In the genomic region with DNA sequence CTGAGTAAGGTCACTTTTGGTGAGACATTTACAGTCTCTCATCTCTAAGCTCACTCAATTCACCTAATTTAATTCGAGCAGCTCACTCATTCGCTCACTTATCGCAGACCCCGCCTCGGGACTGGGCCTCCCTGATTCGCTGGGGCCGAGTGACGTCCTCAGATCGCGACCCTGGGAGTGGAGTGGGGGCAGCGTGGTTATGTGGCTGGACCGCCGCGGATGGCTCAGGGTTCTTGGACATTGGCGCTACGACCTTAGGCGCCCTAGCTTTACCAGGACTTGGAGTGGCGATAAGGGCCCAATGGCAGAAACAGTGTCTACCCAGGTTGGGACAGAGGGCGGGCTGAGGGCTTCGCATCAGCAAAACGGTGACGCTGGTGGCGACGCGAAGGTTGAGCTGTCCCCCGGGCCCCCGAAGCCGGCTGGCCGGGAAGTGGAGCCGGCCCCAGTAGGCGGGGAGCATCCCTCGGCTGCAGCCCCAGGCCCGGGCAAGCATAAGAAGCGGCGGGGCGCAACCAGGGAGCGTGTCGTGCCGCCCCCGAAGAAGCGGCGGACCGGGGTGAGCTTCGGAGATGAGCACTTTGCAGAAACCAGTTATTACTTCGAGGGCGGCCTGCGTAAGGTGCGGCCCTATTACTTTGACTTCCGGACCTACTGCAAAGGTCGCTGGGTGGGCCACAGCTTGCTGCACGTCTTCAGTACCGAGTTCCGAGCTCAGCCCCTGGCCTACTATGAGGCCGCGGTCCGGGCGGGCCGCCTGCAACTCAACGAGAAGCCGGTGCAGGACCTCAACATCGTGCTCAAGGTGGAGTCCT, we compare ENCODE assay signal across 8 cellular contexts. TPM values are rescaled to one million over a fixed set of nuclear protein-coding genes. Genes with fewer than 3 reads are reported as not detected.
DNase-seq lines count a peak whose midpoint lies in the region; ATAC-seq and TF ChIP-seq lines count a peak whose summit lies in the region.

RPUSD2 (plus strand) TSS at position 161 of the 815 bp plus-strand sequence; CDS start at position 200, 39 bp downstream.

- TF ChIP-seq POLR2A in adrenal gland (IDR thresholded peaks at IDR 0.05): peak; percentile 49 to 75
- peak in 2 of 4 donors; percentile 85 to 90 for TF ChIP-seq POLR2A in upper lobe of left lung (IDR thresholded peaks at IDR 0.05)

- WGBS in adrenal gland, 4 donors: 0% methylated on average over 25 to 61 of the region's 61 CpGs
- 0 to 1% methylated on average over 61 of the region's 61 CpGs for WGBS in heart right ventricle, 2 donors
- WGBS in upper lobe of left lung, 2 donors: 0 to 1% methylated on average over 12 to 38 of the region's 61 CpGs

- no peak for TF ChIP-seq EP300 in upper lobe of left lung (IDR thresholded peaks at IDR 0.05)

- peak within 1 kb of the TSS; percentile 63 to 87 (median 71) for H3K27ac ChIP-seq in adrenal gland
- H3K27ac ChIP-seq in heart right ventricle: peak within 1 kb of the TSS; percentile 30 to 84 (median 80)
- H3K27ac ChIP-seq in upper lobe of left lung: peak within 1 kb of the TSS; percentile 68 to 79 (median 78)

- no peak for TF ChIP-seq CTCF in adrenal gland (IDR thresholded peaks at IDR 0.05)
- TF ChIP-seq CTCF in heart right ventricle (IDR thresholded peaks at IDR 0.05): no peak
- TF ChIP-seq CTCF in upper lobe of left lung (IDR thresholded peaks at IDR 0.05): no peak

- DNase-seq in GF-D8 (lab: John Stamatoyannopoulos, UW): peak; percentile 26
- peak; percentile 78 for DNase-seq in NCI-H1694 treated with DMSO at 0.1 percent for 48 hours (lab: John Stamatoyannopoulos, UW)
- peak; percentile 92 to 98 (median 95) for DNase-seq in adrenal gland
- DNase-seq in heart right ventricle: peak; percentile 92 to 95
- DNase-seq in posterior vena cava (ENCODE audit: low spot score): peak; percentile 98
- DNase-seq in upper lobe of left lung: peak; percentile 94 to 96

- H3K27me3 ChIP-seq in adrenal gland (no peaks in the 10 kb centered on the region), heart right ventricle (no peaks in the 10 kb centered on the region), upper lobe of left lung (peaks cover 0 to 4% (median 0%) of the 10 kb centered on the region in 4 donors)

- H3K4me3 ChIP-seq in adrenal gland: peak within 1 kb of the TSS; percentile 20 to 87 (median 78)
- peak within 1 kb of the TSS; percentile 69 to 91 (median 79) for H3K4me3 ChIP-seq in heart right ventricle
- H3K4me3 ChIP-seq in upper lobe of left lung: peak within 1 kb of the TSS; percentile 77 to 99 (median 90)

- H3K36me3 ChIP-seq in adrenal gland (replicated peaks in 1 of 2) (peaks cover 0 to 19% of the 10 kb centered on the region in 2 donors), heart right ventricle (peaks cover 0 to 31% (median 23%) of the 10 kb centered on the region in 9 donors), upper lobe of left lung (peaks cover 0 to 24% (median 13%) of the 10 kb centered on the region in 4 donors)

- peaks cover 14 to 22% of the 10 kb centered on the region in 2 donors for H3K4me1 ChIP-seq in adrenal gland (replicated peaks in 1 of 2)
- peaks cover 2 to 28% (median 18%) of the 10 kb centered on the region in 9 donors for H3K4me1 ChIP-seq in heart right ventricle
- H3K4me1 ChIP-seq in upper lobe of left lung: peaks cover 15 to 22% (median 19%) of the 10 kb centered on the region in 4 donors

- intact Hi-C loops in T-helper 1 cell treated with Interleukin-12 subunit alpha and Interleukin-12 subunit beta and Interleukin-4 antibody, amounts not matched to agents 30 ng/mL and 1 ng/mL, for 36 hours (cut with micrococcal nuclease): loop anchor here (1.0 to 5.0 kb wide), 12 partner anchors 20 to 1978 kb away; partner anchors contain the start of genes BAHD1, DISP2, HAUS2 and KNL1
- intact Hi-C loops in adrenal gland (cut with DNase I): no loop called here
- intact Hi-C loops in heart right ventricle (cut with DNase I): loop anchor here in 1 of 10 donors (10.0 kb wide), 1 partner anchor 105 kb away; no protein-coding TSS in a partner anchor
- intact Hi-C loops in posterior vena cava (cut with DNase I): no loop called here

- ATAC-seq in HG02642 (IDR thresholded peaks at IDR 0.05; ENCODE audit: poor library complexity, unreplicated experiment): peak; percentile 54
- peak; percentile 72 to 87 (median 83) for ATAC-seq in heart right ventricle
- ATAC-seq in upper lobe of left lung (ENCODE audit: low FRiP score in 2 of 2): peak; percentile 88 to 92

- H3K9me3 ChIP-seq in adrenal gland (replicated peaks in 1 of 3): no peaks in the 10 kb centered on the region
- H3K9me3 ChIP-seq in heart right ventricle: no peaks in the 10 kb centered on the region
- no peaks in the 10 kb centered on the region for H3K9me3 ChIP-seq in upper lobe of left lung

RNA-seq across cellular contexts. Expression of gene RPUSD2, which starts in this region (rescaled TPM):
- 11.8 and 13.0 TPM in 2 replicates for total RNA-seq in T-helper 1 cell treated with Interleukin-12 subunit alpha and Interleukin-12 subunit beta and Interleukin-4 antibody, amounts not matched to agents 30 ng/mL and 1 ng/mL, for 36 hours
- total RNA-seq in adrenal gland (10 to 100 TPM; 10.0 to 20.7 (median 12.4) TPM), heart right ventricle (10 to 100 TPM in 6 of 10 donors, 1 to 10 TPM in 4; 7.4 to 14.8 (median 10.7) TPM), posterior vena cava (1 to 10 TPM; 5.0 to 6.8 TPM), upper lobe of left lung (10 to 100 TPM in 2 of 6 donors, 1 to 10 TPM in 4; 3.1 to 11.6 (median 7.8) TPM)
- polyA plus RNA-seq in adrenal gland (10 to 100 TPM in 2 of 3 donors, 1 to 10 TPM in 1; 5.7 to 18.5 (median 11.0) TPM), heart right ventricle (10 to 100 TPM in 1 of 2 donors, 1 to 10 TPM in 1; 9.6 to 11.0 TPM)

Comparison
In these comparisons a context has a peak if more than half of its experiments do, and no peak if none do; other contexts are left out.
1. Peak in every context shown above with its lines: DNase-seq, ATAC-seq, H3K4me3 ChIP-seq and H3K27ac ChIP-seq.
2. DNase-seq: peak in every context shown above with its lines; median percentile 98 in posterior vena cava; 95 in adrenal gland; 95 in upper lobe of left lung; 94 in heart right ventricle; 78 in NCI-H1694 treated with DMSO at 0.1 percent for 48 hours; 26 in GF-D8.